In the genomic region with DNA sequence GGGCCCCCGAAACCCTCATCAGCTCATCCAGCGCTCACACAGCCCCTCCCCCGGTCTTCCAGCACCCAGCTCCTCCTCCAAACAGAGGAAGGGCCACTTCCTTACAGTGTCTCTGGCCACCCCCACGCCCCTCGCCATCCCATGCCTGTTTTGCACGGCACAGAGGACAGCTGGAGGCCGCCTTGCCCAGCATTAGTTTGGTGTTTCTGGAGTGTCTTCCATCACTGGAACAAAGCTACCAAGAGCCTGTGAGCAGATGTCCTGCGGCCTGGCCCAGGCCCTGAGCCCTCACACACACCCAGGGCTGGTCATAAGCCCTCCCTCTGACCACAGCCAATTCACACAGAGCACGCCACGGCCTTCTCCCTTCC, we compare ENCODE assay signal across 2 cellular contexts.
TF ChIP-seq lines count a peak whose summit lies in the region.

No MANE protein-coding gene starts in this region.

TF ChIP-seq in K562, 482 proteins besides CTCF, POLR2A, EP300 and RAD21:
- TF ChIP-seq POLR2G (IDR thresholded peaks at IDR 0.05; ENCODE audit: low read depth, low read length): 0 out of 2 replicates have a peak, but pooled peaks have one; percentile 3
- TF ChIP-seq PML (IDR thresholded peaks at IDR 0.05; ENCODE audit: low read length): no peak

TF ChIP-seq in HepG2, 621 proteins besides CTCF, POLR2A, EP300 and RAD21:
- TF ChIP-seq ZNF550 (CRISPR knock-in tag; IDR thresholded peaks at IDR 0.05; ENCODE audit: borderline replicate concordance) (no peak), ESRRA (CRISPR knock-in tag; IDR thresholded peaks at IDR 0.05; ENCODE audit: low read depth) (no peak), IKZF4 (CRISPR knock-in tag; IDR thresholded peaks at IDR 0.05; ENCODE audit: borderline replicate concordance, low read depth, not compliant biosample characterization) (no peak), SRSF4 (IDR thresholded peaks at IDR 0.05; ENCODE audit: low read depth, low read length, poor library complexity, severe bottlenecking) (no peak), RBFOX2 (IDR thresholded peaks at IDR 0.05; ENCODE audit: low read depth, low read length) (no peak), ATRX (CRISPR knock-in tag; IDR thresholded peaks at IDR 0.05; ENCODE audit: borderline replicate concordance) (no peak), ZNF720 (CRISPR knock-in tag; IDR thresholded peaks at IDR 0.05) (no peak), SYNCRIP (IDR thresholded peaks at IDR 0.05; ENCODE audit: insufficient read depth, low read depth, low read length) (no peak), KLF9 (CRISPR knock-in tag; IDR thresholded peaks at IDR 0.05; ENCODE audit: low read depth) (no peak), CREBL2 (CRISPR knock-in tag; IDR thresholded peaks at IDR 0.05; ENCODE audit: borderline replicate concordance) (no peak), ZNF777 (CRISPR knock-in tag; IDR thresholded peaks at IDR 0.05) (no peak), KLF6 (CRISPR knock-in tag; IDR thresholded peaks at IDR 0.05) (no peak), YY1 (IDR thresholded peaks at IDR 0.05; ENCODE audit: insufficient read depth, insufficient replicate concordance, low read depth, low read length) (no peak)
- TF ChIP-seq, protein P1, sequence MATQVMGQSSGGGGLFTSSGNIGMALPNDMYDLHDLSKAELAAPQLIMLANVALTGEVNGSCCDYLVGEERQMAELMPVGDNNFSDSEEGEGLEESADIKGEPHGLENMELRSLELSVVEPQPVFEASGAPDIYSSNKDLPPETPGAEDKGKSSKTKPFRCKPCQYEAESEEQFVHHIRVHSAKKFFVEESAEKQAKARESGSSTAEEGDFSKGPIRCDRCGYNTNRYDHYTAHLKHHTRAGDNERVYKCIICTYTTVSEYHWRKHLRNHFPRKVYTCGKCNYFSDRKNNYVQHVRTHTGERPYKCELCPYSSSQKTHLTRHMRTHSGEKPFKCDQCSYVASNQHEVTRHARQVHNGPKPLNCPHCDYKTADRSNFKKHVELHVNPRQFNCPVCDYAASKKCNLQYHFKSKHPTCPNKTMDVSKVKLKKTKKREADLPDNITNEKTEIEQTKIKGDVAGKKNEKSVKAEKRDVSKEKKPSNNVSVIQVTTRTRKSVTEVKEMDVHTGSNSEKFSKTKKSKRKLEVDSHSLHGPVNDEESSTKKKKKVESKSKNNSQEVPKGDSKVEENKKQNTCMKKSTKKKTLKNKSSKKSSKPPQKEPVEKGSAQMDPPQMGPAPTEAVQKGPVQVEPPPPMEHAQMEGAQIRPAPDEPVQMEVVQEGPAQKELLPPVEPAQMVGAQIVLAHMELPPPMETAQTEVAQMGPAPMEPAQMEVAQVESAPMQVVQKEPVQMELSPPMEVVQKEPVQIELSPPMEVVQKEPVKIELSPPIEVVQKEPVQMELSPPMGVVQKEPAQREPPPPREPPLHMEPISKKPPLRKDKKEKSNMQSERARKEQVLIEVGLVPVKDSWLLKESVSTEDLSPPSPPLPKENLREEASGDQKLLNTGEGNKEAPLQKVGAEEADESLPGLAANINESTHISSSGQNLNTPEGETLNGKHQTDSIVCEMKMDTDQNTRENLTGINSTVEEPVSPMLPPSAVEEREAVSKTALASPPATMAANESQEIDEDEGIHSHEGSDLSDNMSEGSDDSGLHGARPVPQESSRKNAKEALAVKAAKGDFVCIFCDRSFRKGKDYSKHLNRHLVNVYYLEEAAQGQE (IDR thresholded peaks at IDR 0.05; ENCODE audit: borderline replicate concordance in 1 of 2, low read depth in 1 of 2, low read length in 2 of 2): no peak
- TF ChIP-seq, protein P2, sequence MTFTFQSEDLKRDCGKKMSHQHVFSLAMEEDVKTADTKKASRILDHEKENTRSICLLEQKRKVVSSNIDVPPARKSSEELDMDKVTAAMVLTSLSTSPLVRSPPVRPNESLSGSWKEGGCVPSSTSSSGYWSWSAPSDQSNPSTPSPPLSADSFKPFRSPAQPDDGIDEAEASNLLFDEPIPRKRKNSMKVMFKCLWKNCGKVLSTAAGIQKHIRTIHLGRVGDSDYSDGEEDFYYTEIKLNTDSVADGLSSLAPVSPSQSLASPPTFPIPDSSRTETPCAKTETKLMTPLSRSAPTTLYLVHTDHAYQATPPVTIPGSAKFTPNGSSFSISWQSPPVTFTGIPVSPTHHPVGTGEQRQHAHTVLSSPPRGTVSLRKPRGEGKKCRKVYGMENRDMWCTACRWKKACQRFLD (CRISPR knock-in tag; IDR thresholded peaks at IDR 0.05; ENCODE audit: borderline replicate concordance): no peak
